11 cellular contexts compared by ENCODE assay signal in genomic region chr22:42077486-42078125, GRCh38. TPM values are rescaled to one million over a fixed set of nuclear protein-coding genes. Genes with fewer than 3 reads are reported as not detected.
A peak's percentile ranks its signal among the peaks of the same experiment; 100 is the strongest.
DNase-seq lines count a peak whose midpoint lies in the region; ATAC-seq lines count a peak whose summit lies in the region.
"Had no signal": no experiment of that assay in that cellular context is flagged by ENCODE, and none has a peak within 500 bp of the region (broad histone marks: within the 10 kb centered on the region; RNA-seq: fewer than 3 reads in every experiment).

No MANE protein-coding gene starts in this region.

- H3K9me3 Mint-ChIP-seq in activated CD8-positive, alpha-beta memory T cell treated with anti-CD3 and anti-CD28 coated beads, Interleukin-2, amount 10 ng/mL, durations not matched to agents 7 days and 5 days (ENCODE audit: low read depth) = no peaks in the 10 kb centered on the region
- no peaks in the 10 kb centered on the region for H3K9me3 Mint-ChIP-seq in stimulated activated effector memory CD8-positive, alpha-beta T cell treated with anti-CD3 and anti-CD28 coated beads, Interleukin-12 subunit alpha, Interleukin-12 subunit beta, amount 100 ng/mL, for 72 hours

- ATAC-seq in activated CD8-positive, alpha-beta memory T cell treated with anti-CD3 and anti-CD28 coated beads, Interleukin-2, amount 10 ng/mL, durations not matched to agents 7 days and 5 days = no peak
- ATAC-seq in stimulated activated effector memory CD8-positive, alpha-beta T cell treated with anti-CD3 and anti-CD28 coated beads, Interleukin-12 subunit alpha, Interleukin-12 subunit beta, amount 100 ng/mL, for 72 hours = no peak
- ATAC-seq in HG03280 (IDR thresholded peaks at IDR 0.05; ENCODE audit: unreplicated experiment) = no peak

- CTCF ChIA-PET in activated CD8-positive, alpha-beta memory T cell treated with anti-CD3 and anti-CD28 coated beads, Interleukin-2, amount 10 ng/mL, durations not matched to agents 7 days and 5 days (lab: Charles Lee) = interaction anchor here (1.4 to 5.7 kb wide), 2 partner anchors 13 to 380 kb away, joined by 3 to 56 read pairs; partner anchors contain the start of gene NDUFA6

- peak; percentile 20 for DNase-seq in D341Med (ENCODE audit: low spot score)
- no peak for DNase-seq in activated CD8-positive, alpha-beta memory T cell treated with anti-CD3 and anti-CD28 coated beads, Interleukin-2, amount 10 ng/mL, durations not matched to agents 7 days and 5 days
- peak; percentile 46 for DNase-seq in islet precursor cell
- no peak for DNase-seq in stimulated activated effector memory CD8-positive, alpha-beta T cell treated with anti-CD3 and anti-CD28 coated beads, Interleukin-12 subunit alpha, Interleukin-12 subunit beta, amount 100 ng/mL, for 72 hours (ENCODE audit: low spot score in 2 of 2)
- no peak for DNase-seq in AML-193 (lab: John Stamatoyannopoulos, UW)
- DNase-seq in activated CD4-positive, CD25-positive, alpha-beta regulatory T cell (lab: John Stamatoyannopoulos, UW) = no peak
- DNase-seq: effector CD4-positive, alpha-beta T cell; midbrain; NCI-H2171; PC-9 had no signal

- H3K4me3 Mint-ChIP-seq in activated CD8-positive, alpha-beta memory T cell treated with anti-CD3 and anti-CD28 coated beads, Interleukin-2, amount 10 ng/mL, durations not matched to agents 7 days and 5 days = no peak overlapping the region
- H3K4me3 Mint-ChIP-seq in stimulated activated effector memory CD8-positive, alpha-beta T cell treated with anti-CD3 and anti-CD28 coated beads, Interleukin-12 subunit alpha, Interleukin-12 subunit beta, amount 100 ng/mL, for 72 hours = no peak overlapping the region

- H3K4me1 Mint-ChIP-seq in activated CD8-positive, alpha-beta memory T cell treated with anti-CD3 and anti-CD28 coated beads, Interleukin-2, amount 10 ng/mL, durations not matched to agents 7 days and 5 days = peaks cover 36% of the 10 kb centered on the region
- peaks cover 39% of the 10 kb centered on the region for H3K4me1 Mint-ChIP-seq in stimulated activated effector memory CD8-positive, alpha-beta T cell treated with anti-CD3 and anti-CD28 coated beads, Interleukin-12 subunit alpha, Interleukin-12 subunit beta, amount 100 ng/mL, for 72 hours

- H3K36me3 Mint-ChIP-seq in activated CD8-positive, alpha-beta memory T cell treated with anti-CD3 and anti-CD28 coated beads, Interleukin-2, amount 10 ng/mL, durations not matched to agents 7 days and 5 days = peaks cover 10% of the 10 kb centered on the region
- H3K36me3 Mint-ChIP-seq in stimulated activated effector memory CD8-positive, alpha-beta T cell treated with anti-CD3 and anti-CD28 coated beads, Interleukin-12 subunit alpha, Interleukin-12 subunit beta, amount 100 ng/mL, for 72 hours = peaks cover 28% of the 10 kb centered on the region

- H3K27me3 Mint-ChIP-seq in activated CD8-positive, alpha-beta memory T cell treated with anti-CD3 and anti-CD28 coated beads, Interleukin-2, amount 10 ng/mL, durations not matched to agents 7 days and 5 days = no peaks in the 10 kb centered on the region

- peak overlapping the region; percentile 96 for H3K27ac Mint-ChIP-seq in activated CD8-positive, alpha-beta memory T cell treated with anti-CD3 and anti-CD28 coated beads, Interleukin-2, amount 10 ng/mL, durations not matched to agents 7 days and 5 days
- H3K27ac Mint-ChIP-seq in stimulated activated effector memory CD8-positive, alpha-beta T cell treated with anti-CD3 and anti-CD28 coated beads, Interleukin-12 subunit alpha, Interleukin-12 subunit beta, amount 100 ng/mL, for 72 hours = peak overlapping the region; percentile 100

RNA-seq across cellular contexts. Expression of gene SMDT1, which starts 1.9 kb away (rescaled TPM):
- 10 to 100 TPM; 60.4 to 72.1 TPM for total RNA-seq in activated CD8-positive, alpha-beta memory T cell treated with anti-CD3 and anti-CD28 coated beads, Interleukin-2, amount 10 ng/mL, durations not matched to agents 7 days and 5 days

RNA-seq across cellular contexts. Expression of gene PHETA2, which starts 3.6 kb away (rescaled TPM):
- total RNA-seq in activated CD8-positive, alpha-beta memory T cell treated with anti-CD3 and anti-CD28 coated beads, Interleukin-2, amount 10 ng/mL, durations not matched to agents 7 days and 5 days = 1 to 10 TPM; 2.0 to 2.5 TPM

RNA-seq across cellular contexts. Expression of gene NAGA, which starts 7.0 kb away (rescaled TPM):
- 10 to 100 TPM; 23.1 to 27.1 TPM for total RNA-seq in activated CD8-positive, alpha-beta memory T cell treated with anti-CD3 and anti-CD28 coated beads, Interleukin-2, amount 10 ng/mL, durations not matched to agents 7 days and 5 days

RNA-seq across cellular contexts. Expression of gene NDUFA6, which starts 13.0 kb away (rescaled TPM):
- total RNA-seq in activated CD8-positive, alpha-beta memory T cell treated with anti-CD3 and anti-CD28 coated beads, Interleukin-2, amount 10 ng/mL, durations not matched to agents 7 days and 5 days = 10 to 100 TPM; 75.9 to 91.6 TPM

RNA-seq across cellular contexts. Expression of gene CYP2D6, which starts 53.0 kb away (rescaled TPM):
- total RNA-seq in activated CD8-positive, alpha-beta memory T cell treated with anti-CD3 and anti-CD28 coated beads, Interleukin-2, amount 10 ng/mL, durations not matched to agents 7 days and 5 days = 1 to 10 TPM; 2.3 to 2.5 TPM

Comparison
In these comparisons a context has a peak if more than half of its experiments do, and no peak if none do; other contexts are left out.
1. DNase-seq: peak in D341Med (single experiment) and islet precursor cell (single experiment); none in activated CD8-positive, alpha-beta memory T cell treated with anti-CD3 and anti-CD28 coated beads, Interleukin-2, amount 10 ng/mL, durations not matched to agents 7 days and 5 days (single experiment), stimulated activated effector memory CD8-positive, alpha-beta T cell treated with anti-CD3 and anti-CD28 coated beads, Interleukin-12 subunit alpha, Interleukin-12 subunit beta, amount 100 ng/mL, for 72 hours (0 of 2), AML-193 (0 of 2) and activated CD4-positive, CD25-positive, alpha-beta regulatory T cell (0 of 4).